Comparison of ENCODE assay signal across 21 cellular contexts in genomic region chr7:36264917-36265292, GRCh38.
DNase-seq lines count a peak whose midpoint lies in the region; ATAC-seq, FAIRE-seq and TF ChIP-seq lines count a peak whose summit lies in the region.
"Had no signal": no experiment of that assay in that cellular context is flagged by ENCODE, and none has a peak within 500 bp of the region (broad histone marks: within the 10 kb centered on the region; RNA-seq: fewer than 3 reads in every experiment).

No MANE protein-coding gene starts in this region.

- no peak overlapping the region for H3K4me3 Mint-ChIP-seq in activated T-cell treated with anti-CD3 and anti-CD28 coated beads, Interleukin-2, amount 50 U/mL, for 4 hours
- H3K4me3 Mint-ChIP-seq in activated T-helper 2 cell treated with anti-CD3 and anti-CD28 coated beads, Interferon-gamma antibody, Interleukin-2, Interleukin-4, amounts not matched to agents 10 μg/mL and 5 μg/mL and 100 μg/mL, durations not matched to agents 14 hours and 24 hours and 36 hours (ENCODE audit: low read depth): no peak overlapping the region
- H3K4me3 Mint-ChIP-seq: activated naive CD8-positive, alpha-beta T cell treated with anti-CD3 and anti-CD28 coated beads for 36 hours; nephron progenitor cell; T-helper 2 cell treated with Interferon-gamma antibody and Interleukin-4, amounts not matched to agents 5 μg/mL and 100 μg/mL, for 36 hours had no signal

- intact Hi-C loops in ascending aorta (cut with DNase I): no loop called here
- intact Hi-C loops in left lung (cut with DNase I): no loop called here
- intact Hi-C loops in upper lobe of right lung (cut with DNase I): no loop called here
- intact Hi-C loops in activated T-helper 2 cell treated with anti-CD3 and anti-CD28 coated beads, Interferon-gamma antibody, Interleukin-2, Interleukin-4, amounts not matched to agents 10 μg/mL and 5 μg/mL and 100 μg/mL, durations not matched to agents 14 hours and 24 hours and 36 hours (cut with micrococcal nuclease): no loop called here

- no peak for ATAC-seq in left lung
- ATAC-seq in upper lobe of right lung: no peak
- ATAC-seq in activated T-cell treated with anti-CD3 and anti-CD28 coated beads, Interleukin-2, amount 50 U/mL, for 4 hours: no peak

- no peaks in the 10 kb centered on the region for H3K36me3 ChIP-seq in ascending aorta
- no peaks in the 10 kb centered on the region for H3K36me3 ChIP-seq in left lung
- no peaks in the 10 kb centered on the region for H3K36me3 ChIP-seq in small intestine (ENCODE audit: control insufficient read depth in 2 of 2, insufficient read depth in 2 of 2, low read length in 2 of 2)
- no peaks in the 10 kb centered on the region for H3K36me3 ChIP-seq in upper lobe of right lung
- H3K36me3 ChIP-seq: uterus had no signal

- H3K27ac ChIP-seq in ascending aorta: peak overlapping the region; percentile 56 to 80
- peak overlapping the region; percentile 61 to 91 for H3K27ac ChIP-seq in left lung
- no peak overlapping the region for H3K27ac ChIP-seq in small intestine (ENCODE audit: low read depth in 1 of 2, low read length in 1 of 2)
- H3K27ac ChIP-seq in upper lobe of right lung: peak overlapping the region; percentile 47
- H3K27ac ChIP-seq: SK-N-MC had no signal

- WGBS in small intestine, 3 donors: 23 to 58% (median 45%) methylated on average over 5 of the region's 5 CpGs

- peaks cover 25% of the 10 kb centered on the region for H3K4me1 Mint-ChIP-seq in activated T-cell treated with anti-CD3 and anti-CD28 coated beads, Interleukin-2, amount 50 U/mL, for 4 hours (ENCODE audit: low read depth)
- peaks cover 11% of the 10 kb centered on the region for H3K4me1 Mint-ChIP-seq in activated T-helper 2 cell treated with anti-CD3 and anti-CD28 coated beads, Interferon-gamma antibody, Interleukin-2, Interleukin-4, amounts not matched to agents 10 μg/mL and 5 μg/mL and 100 μg/mL, durations not matched to agents 14 hours and 24 hours and 36 hours (ENCODE audit: low read depth)

- no peak for FAIRE-seq in small intestine (lab: Jason Lieb, UNC)
- FAIRE-seq: GM12878 had no signal

- no peak overlapping the region for H3K27ac Mint-ChIP-seq in activated T-helper 2 cell treated with anti-CD3 and anti-CD28 coated beads, Interferon-gamma antibody, Interleukin-2, Interleukin-4, amounts not matched to agents 10 μg/mL and 5 μg/mL and 100 μg/mL, durations not matched to agents 14 hours and 24 hours and 36 hours
- H3K27ac Mint-ChIP-seq: activated naive CD8-positive, alpha-beta T cell treated with anti-CD3 and anti-CD28 coated beads for 36 hours; T-helper 2 cell treated with Interferon-gamma antibody and Interleukin-4, amounts not matched to agents 5 μg/mL and 100 μg/mL, for 36 hours had no signal

- H3K9me3 ChIP-seq in ascending aorta (no peaks in the 10 kb centered on the region), left lung (no peaks in the 10 kb centered on the region), small intestine (ENCODE audit: control insufficient read depth, low read depth) (no peaks in the 10 kb centered on the region), upper lobe of right lung (no peaks in the 10 kb centered on the region)
- H3K9me3 ChIP-seq: uterus had no signal

- DNase-seq in ascending aorta (ENCODE audit: low spot score in 2 of 2) (no peak), left lung (no peak), small intestine (peak; percentile 44), upper lobe of right lung (no peak), Kasumi-1 (lab: John Stamatoyannopoulos, UW) (no peak)
- DNase-seq in activated T-cell treated with anti-CD3 and anti-CD28 coated beads, Interleukin-2, amount 50 U/mL, for 4 hours: no peak
- DNase-seq in activated T-helper 2 cell treated with anti-CD3 and anti-CD28 coated beads, Interferon-gamma antibody, Interleukin-2, Interleukin-4, amounts not matched to agents 10 μg/mL and 5 μg/mL and 100 μg/mL, durations not matched to agents 14 hours and 24 hours and 36 hours (ENCODE audit: low spot score): no peak
- DNase-seq: activated CD4-positive, alpha-beta T cell treated with anti-CD3 and anti-CD28 coated beads, Interleukin-2, amount 50 U/mL, for 1 hour; activated naive CD8-positive, alpha-beta T cell treated with anti-CD3 and anti-CD28 coated beads for 36 hours; DMS79 treated with DMSO at 0.1 percent for 48 hours; HCEC 1CT; mesendoderm; MM.1S; NCI-H146; NCI-H526 treated with DMSO at 0.1 percent for 48 hours; nephron progenitor cell; stimulated activated naive CD4-positive, alpha-beta T cell; uterus had no signal

- no peaks in the 10 kb centered on the region for H3K36me3 Mint-ChIP-seq in activated T-cell treated with anti-CD3 and anti-CD28 coated beads, Interleukin-2, amount 50 U/mL, for 4 hours (ENCODE audit: insufficient read depth)
- H3K36me3 Mint-ChIP-seq in activated T-helper 2 cell treated with anti-CD3 and anti-CD28 coated beads, Interferon-gamma antibody, Interleukin-2, Interleukin-4, amounts not matched to agents 10 μg/mL and 5 μg/mL and 100 μg/mL, durations not matched to agents 14 hours and 24 hours and 36 hours (ENCODE audit: low read depth): no peaks in the 10 kb centered on the region
- H3K36me3 Mint-ChIP-seq: activated naive CD8-positive, alpha-beta T cell treated with anti-CD3 and anti-CD28 coated beads for 36 hours had no signal

- H3K4me3 ChIP-seq in ascending aorta (peak overlapping the region in 1 of 2 donors; percentile 6), left lung (no peak overlapping the region), small intestine (ENCODE audit: low read depth in 1 of 2, low read length in 2 of 2) (no peak overlapping the region), upper lobe of right lung (no peak overlapping the region)
- H3K4me3 ChIP-seq: GM12878, SK-N-MC, uterus had no signal

- H3K27me3 Mint-ChIP-seq in activated T-cell treated with anti-CD3 and anti-CD28 coated beads, Interleukin-2, amount 50 U/mL, for 4 hours (ENCODE audit: low read depth): peaks cover 1% of the 10 kb centered on the region
- H3K27me3 Mint-ChIP-seq in activated T-helper 2 cell treated with anti-CD3 and anti-CD28 coated beads, Interferon-gamma antibody, Interleukin-2, Interleukin-4, amounts not matched to agents 10 μg/mL and 5 μg/mL and 100 μg/mL, durations not matched to agents 14 hours and 24 hours and 36 hours (ENCODE audit: low read depth): no peaks in the 10 kb centered on the region
- H3K27me3 Mint-ChIP-seq: activated naive CD8-positive, alpha-beta T cell treated with anti-CD3 and anti-CD28 coated beads for 36 hours had no signal

- TF ChIP-seq CTCF in ascending aorta (IDR thresholded peaks at IDR 0.05) (no peak), left lung (IDR thresholded peaks at IDR 0.05) (no peak), upper lobe of right lung (IDR thresholded peaks at IDR 0.05) (no peak)

- H3K4me1 ChIP-seq in ascending aorta: peaks cover 26 to 44% of the 10 kb centered on the region in 2 donors
- H3K4me1 ChIP-seq in left lung: peaks cover 25 to 65% of the 10 kb centered on the region in 2 donors
- peaks cover 10 to 12% of the 10 kb centered on the region in 2 donors for H3K4me1 ChIP-seq in small intestine (ENCODE audit: control insufficient read depth in 2 of 2, insufficient read depth in 1 of 2, low read depth in 1 of 2, low read length in 1 of 2)
- peaks cover 41% of the 10 kb centered on the region for H3K4me1 ChIP-seq in upper lobe of right lung

- H3K9me3 Mint-ChIP-seq in activated T-cell treated with anti-CD3 and anti-CD28 coated beads, Interleukin-2, amount 50 U/mL, for 4 hours: no peaks in the 10 kb centered on the region
- H3K9me3 Mint-ChIP-seq in activated T-helper 2 cell treated with anti-CD3 and anti-CD28 coated beads, Interferon-gamma antibody, Interleukin-2, Interleukin-4, amounts not matched to agents 10 μg/mL and 5 μg/mL and 100 μg/mL, durations not matched to agents 14 hours and 24 hours and 36 hours: no peaks in the 10 kb centered on the region
- H3K9me3 Mint-ChIP-seq: activated naive CD8-positive, alpha-beta T cell treated with anti-CD3 and anti-CD28 coated beads for 36 hours; nephron progenitor cell; T-helper 2 cell treated with Interferon-gamma antibody and Interleukin-4, amounts not matched to agents 5 μg/mL and 100 μg/mL, for 36 hours had no signal

- no peaks in the 10 kb centered on the region for H3K27me3 ChIP-seq in ascending aorta
- H3K27me3 ChIP-seq in left lung: no peaks in the 10 kb centered on the region
- no peaks in the 10 kb centered on the region for H3K27me3 ChIP-seq in small intestine (ENCODE audit: control insufficient read depth in 2 of 2, insufficient read depth in 2 of 2, low read length in 2 of 2)
- no peaks in the 10 kb centered on the region for H3K27me3 ChIP-seq in upper lobe of right lung
- H3K27me3 ChIP-seq: uterus had no signal

Comparison
In these comparisons a context has a peak if more than half of its experiments do, and no peak if none do; other contexts are left out.
1. H3K27ac ChIP-seq: peak in ascending aorta (2 of 2), left lung (2 of 2) and upper lobe of right lung (single experiment); none in small intestine (0 of 2).